ENCODE assay signal across 15 cellular contexts in the genomic region with DNA sequence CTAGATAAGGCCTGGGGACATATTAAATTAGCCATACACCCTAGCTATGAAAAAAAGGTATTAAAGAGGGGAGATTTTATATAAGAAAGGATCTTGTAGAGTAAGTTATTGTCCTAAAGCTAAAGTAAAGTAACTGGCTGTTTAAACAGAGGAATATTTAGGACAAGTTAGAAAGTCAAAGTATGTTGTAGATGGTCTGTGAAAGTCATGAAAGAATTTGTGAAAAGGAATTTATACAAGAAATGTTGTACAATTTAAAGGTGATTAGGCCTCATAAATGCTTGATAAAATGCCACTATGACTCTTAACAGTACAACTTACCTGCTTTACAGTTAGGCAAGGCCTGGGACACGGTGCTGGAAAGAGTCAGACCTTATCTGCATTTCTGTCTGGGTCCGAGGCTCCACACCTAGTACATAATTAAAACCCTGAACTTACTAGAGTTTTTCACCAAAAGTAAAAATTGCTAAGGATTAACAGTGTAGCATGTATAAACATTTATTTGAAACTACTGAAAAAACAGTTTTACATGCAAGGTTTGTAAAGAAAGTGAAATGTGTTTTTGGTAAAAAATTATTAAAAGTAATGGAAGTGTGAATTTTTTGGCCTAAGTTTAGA.
DNase-seq lines count a peak whose midpoint lies in the region; ATAC-seq and TF ChIP-seq lines count a peak whose summit lies in the region.
"Had no signal": no experiment of that assay in that cellular context is flagged by ENCODE, and none has a peak within 500 bp of the region (broad histone marks: within the 10 kb centered on the region; RNA-seq: fewer than 3 reads in every experiment).

No MANE protein-coding gene starts in this region.

- H3K9me3 Mint-ChIP-seq in GM23338 (peaks cover 79% of the 10 kb centered on the region), endodermal cell (peaks cover 65% of the 10 kb centered on the region)
- H3K9me3 Mint-ChIP-seq in activated CD4-positive, alpha-beta T cell treated with anti-CD3 and anti-CD28 coated beads, Interleukin-2, amount 10 ng/mL, durations not matched to agents 24 days and 14 days, result peaks cover 10% of the 10 kb centered on the region

- H3K9me3 ChIP-seq in OCI-LY7 (ENCODE audit: low read length) (peaks cover 16% of the 10 kb centered on the region), endodermal cell (ENCODE audit: control insufficient read depth, low read length) (peaks cover 60% of the 10 kb centered on the region)

- H3K4me3 Mint-ChIP-seq in GM23338 (no peak overlapping the region), endodermal cell (no peak overlapping the region)
- no peak overlapping the region for H3K4me3 Mint-ChIP-seq in activated CD4-positive, alpha-beta T cell treated with anti-CD3 and anti-CD28 coated beads, Interleukin-2, amount 10 ng/mL, durations not matched to agents 24 days and 14 days
- H3K4me3 Mint-ChIP-seq: CD14-positive monocyte; CD8-positive, alpha-beta T cell had no signal

- H3K36me3 ChIP-seq in GM23338 (ENCODE audit: insufficient read depth) (peaks cover 17% of the 10 kb centered on the region), OCI-LY7 (ENCODE audit: insufficient read depth, low read length) (no peaks in the 10 kb centered on the region), endodermal cell (ENCODE audit: control insufficient read depth, insufficient read depth, low read length) (no peaks in the 10 kb centered on the region)

- CTCF ChIA-PET in OCI-LY7 (lab: Charles Lee; ENCODE audit: unreplicated experiment), result no interaction called here

- in situ Hi-C loops in Caki2 (cut with HindIII; ENCODE audit: low pct_unique_long_range_greater_than_20kb, low sequenced_read_pairs), result no loop called here

- H3K4me3 ChIP-seq in GM23338 (no peak overlapping the region; the same call in 1 of the 2 replicates), OCI-LY7 (ENCODE audit: low read depth, low read length, poor library complexity, severe bottlenecking) (no peak overlapping the region), endodermal cell (ENCODE audit: low read length) (peak overlapping the region; percentile 30)

- H3K79me2 ChIP-seq in GM23338 (replicated peaks; ENCODE audit: insufficient read depth) (no peaks in the 10 kb centered on the region), OCI-LY7 (ENCODE audit: insufficient read depth, low read depth, low read length) (no peaks in the 10 kb centered on the region)

- H4K20me1 ChIP-seq in GM23338 (replicated peaks; ENCODE audit: insufficient read depth) (no peaks in the 10 kb centered on the region), OCI-LY7 (ENCODE audit: insufficient read depth, low read length) (no peaks in the 10 kb centered on the region)

- no peak overlapping the region for H3K27ac ChIP-seq in GM23338 (ENCODE audit: low read depth)
- no peak overlapping the region for H3K27ac ChIP-seq in OCI-LY7 (ENCODE audit: low read depth, low read length, poor library complexity, severe bottlenecking)
- no peak overlapping the region for H3K27ac ChIP-seq in endodermal cell (ENCODE audit: low read depth, low read length)

- WGBS in endodermal cell (ENCODE audit: insufficient coverage in 1 of 2, insufficient read length in 1 of 2), 2 experiments, result 71% methylated on average over 2 of the region's 2 CpGs; no CpG with 5 or more reads in 1 of the 2 experiments

- POLR2A ChIA-PET in OCI-LY7 (lab: Charles Lee), result no interaction called here

- DNase-seq in Caki2 (ENCODE audit: low read depth) (peak; percentile 6), GM23338 (ENCODE audit: low spot score) (peak; percentile 17), OCI-LY7 (ENCODE audit: low spot score) (peak; percentile 3), endodermal cell (no peak), SIG-M5 treated with dmso at 0.1 percent for 504 hours (lab: John Stamatoyannopoulos, UW; ENCODE audit: unreplicated experiment) (no peak), KG1 (lab: John Stamatoyannopoulos, UW) (no peak)
- no peak for DNase-seq in activated CD4-positive, alpha-beta T cell treated with anti-CD3 and anti-CD28 coated beads, Interleukin-2, amount 10 ng/mL, durations not matched to agents 24 days and 14 days
- DNase-seq: CD8-positive, alpha-beta T cell; COR-L47; DMS79 treated with DMSO at 0.1 percent for 48 hours; EL; GDM1; HCEC 1CT had no signal

- no peak for TF ChIP-seq CTCF in GM23338 (conservative IDR thresholded peaks at IDR 0.05; ENCODE audit: low read depth in 2 of 2)
- TF ChIP-seq CTCF in OCI-LY7 (conservative IDR thresholded peaks at IDR 0.05; ENCODE audit: low read length), result no peak
- TF ChIP-seq CTCF in endodermal cell (conservative IDR thresholded peaks at IDR 0.05), result no peak

- H3K4me1 Mint-ChIP-seq in GM23338, result no peaks in the 10 kb centered on the region
- H3K4me1 Mint-ChIP-seq in endodermal cell, result no peaks in the 10 kb centered on the region
- no peaks in the 10 kb centered on the region for H3K4me1 Mint-ChIP-seq in activated CD4-positive, alpha-beta T cell treated with anti-CD3 and anti-CD28 coated beads, Interleukin-2, amount 10 ng/mL, durations not matched to agents 24 days and 14 days
- H3K4me1 Mint-ChIP-seq: CD14-positive monocyte had no signal

- H3K9me2 ChIP-seq in GM23338 (ENCODE audit: insufficient read depth) (no peaks in the 10 kb centered on the region; the same call in 1 of the 2 replicates), OCI-LY7 (ENCODE audit: insufficient read depth, low read length) (no peaks in the 10 kb centered on the region)

- H3K36me3 Mint-ChIP-seq in GM23338 (ENCODE audit: low read depth), result peaks cover 56% of the 10 kb centered on the region
- peaks cover 7% of the 10 kb centered on the region for H3K36me3 Mint-ChIP-seq in endodermal cell (ENCODE audit: low read depth)
- no peaks in the 10 kb centered on the region for H3K36me3 Mint-ChIP-seq in activated CD4-positive, alpha-beta T cell treated with anti-CD3 and anti-CD28 coated beads, Interleukin-2, amount 10 ng/mL, durations not matched to agents 24 days and 14 days (ENCODE audit: low read depth)
- H3K36me3 Mint-ChIP-seq: CD14-positive monocyte; CD8-positive, alpha-beta T cell had no signal

- H3K4me2 ChIP-seq in GM23338, result no peak overlapping the region
- H3K4me2 ChIP-seq in OCI-LY7 (ENCODE audit: low read length), result no peak overlapping the region

- H3K27me3 Mint-ChIP-seq in GM23338 (ENCODE audit: insufficient read depth, low read depth, poor library complexity) (peaks cover 2% of the 10 kb centered on the region), endodermal cell (ENCODE audit: insufficient read depth) (no peaks in the 10 kb centered on the region)
- no peaks in the 10 kb centered on the region for H3K27me3 Mint-ChIP-seq in activated CD4-positive, alpha-beta T cell treated with anti-CD3 and anti-CD28 coated beads, Interleukin-2, amount 10 ng/mL, durations not matched to agents 24 days and 14 days

- intact Hi-C loops in OCI-LY7 (cut with micrococcal nuclease; ENCODE audit: unreplicated experiment), result no loop called here
- intact Hi-C loops in activated CD4-positive, alpha-beta T cell treated with anti-CD3 and anti-CD28 coated beads, Interleukin-2, amount 10 ng/mL, durations not matched to agents 24 days and 14 days (cut with micrococcal nuclease), result no loop called here

- H3F3A ChIP-seq in GM23338 (replicated peaks; ENCODE audit: low read depth), result no peaks in the 10 kb centered on the region

- H3K27ac Mint-ChIP-seq in GM23338 (no peak overlapping the region), endodermal cell (no peak overlapping the region)
- H3K27ac Mint-ChIP-seq in activated CD4-positive, alpha-beta T cell treated with anti-CD3 and anti-CD28 coated beads, Interleukin-2, amount 10 ng/mL, durations not matched to agents 24 days and 14 days, result no peak overlapping the region
- H3K27ac Mint-ChIP-seq: CD14-positive monocyte; CD8-positive, alpha-beta T cell had no signal

- H2AFZ ChIP-seq in GM23338, result no peak overlapping the region
- no peak overlapping the region for H2AFZ ChIP-seq in OCI-LY7 (ENCODE audit: low read length)

- H3K4me1 ChIP-seq in GM23338 (ENCODE audit: insufficient read depth), result no peaks in the 10 kb centered on the region
- H3K4me1 ChIP-seq in OCI-LY7 (ENCODE audit: insufficient read depth, low read length, poor library complexity, severe bottlenecking), result no peaks in the 10 kb centered on the region
- no peaks in the 10 kb centered on the region for H3K4me1 ChIP-seq in endodermal cell (ENCODE audit: control insufficient read depth, insufficient read depth, low read length)

- ATAC-seq in GM23338 (no peak), HG03460 (IDR thresholded peaks at IDR 0.05; ENCODE audit: unreplicated experiment) (no peak)
- ATAC-seq: CD8-positive, alpha-beta T cell had no signal

- H3K27me3 ChIP-seq in GM23338 (ENCODE audit: insufficient read depth), result no peaks in the 10 kb centered on the region
- H3K27me3 ChIP-seq in endodermal cell (ENCODE audit: control insufficient read depth, insufficient read depth, low read length, poor library complexity, severe bottlenecking), result no peaks in the 10 kb centered on the region

- H3K9ac ChIP-seq in endodermal cell (ENCODE audit: extremely low read depth, low read length, poor library complexity, severe bottlenecking), result no peak overlapping the region

- no TSS peak for BruUV-seq in OCI-LY7 (replicated peaks; lab: Mats Ljungman, UMichigan)

TF ChIP-seq in GM23338, 12 proteins besides CTCF, POLR2A, EP300 and RAD21 (continues in another document):
- TF ChIP-seq POLR2AphosphoS5 (IDR thresholded peaks at IDR 0.05; ENCODE audit: low read depth) (no peak), NANOG (IDR thresholded peaks at IDR 0.05; ENCODE audit: borderline replicate concordance) (no peak), EZH2 (IDR thresholded peaks at IDR 0.05; ENCODE audit: low read depth, unreplicated experiment) (no peak), EZH2phosphoT487 (IDR thresholded peaks at IDR 0.05; ENCODE audit: unreplicated experiment) (no peak), CREB1 (CRISPR knock-in tag; IDR thresholded peaks at IDR 0.05; ENCODE audit: low read depth) (no peak), STAT1 (IDR thresholded peaks at IDR 0.05; ENCODE audit: unreplicated experiment) (no peak), ZNF331 (CRISPR knock-in tag; IDR thresholded peaks at IDR 0.05; ENCODE audit: low read depth) (no peak), ZNF114 (CRISPR knock-in tag; IDR thresholded peaks at IDR 0.05) (no peak)
- TF ChIP-seq, protein P1, sequence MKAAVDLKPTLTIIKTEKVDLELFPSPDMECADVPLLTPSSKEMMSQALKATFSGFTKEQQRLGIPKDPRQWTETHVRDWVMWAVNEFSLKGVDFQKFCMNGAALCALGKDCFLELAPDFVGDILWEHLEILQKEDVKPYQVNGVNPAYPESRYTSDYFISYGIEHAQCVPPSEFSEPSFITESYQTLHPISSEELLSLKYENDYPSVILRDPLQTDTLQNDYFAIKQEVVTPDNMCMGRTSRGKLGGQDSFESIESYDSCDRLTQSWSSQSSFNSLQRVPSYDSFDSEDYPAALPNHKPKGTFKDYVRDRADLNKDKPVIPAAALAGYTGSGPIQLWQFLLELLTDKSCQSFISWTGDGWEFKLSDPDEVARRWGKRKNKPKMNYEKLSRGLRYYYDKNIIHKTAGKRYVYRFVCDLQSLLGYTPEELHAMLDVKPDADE (IDR thresholded peaks at IDR 0.05), result no peak

Comparison
In these comparisons a context has a peak if more than half of its experiments do, and no peak if none do; other contexts are left out.
1. DNase-seq: peak in Caki2 (single experiment), GM23338 (single experiment) and OCI-LY7 (single experiment); none in endodermal cell (single experiment), activated CD4-positive, alpha-beta T cell treated with anti-CD3 and anti-CD28 coated beads, Interleukin-2, amount 10 ng/mL, durations not matched to agents 24 days and 14 days (single experiment), SIG-M5 treated with dmso at 0.1 percent for 504 hours (single experiment) and KG1 (single experiment).